In the genomic region with DNA sequence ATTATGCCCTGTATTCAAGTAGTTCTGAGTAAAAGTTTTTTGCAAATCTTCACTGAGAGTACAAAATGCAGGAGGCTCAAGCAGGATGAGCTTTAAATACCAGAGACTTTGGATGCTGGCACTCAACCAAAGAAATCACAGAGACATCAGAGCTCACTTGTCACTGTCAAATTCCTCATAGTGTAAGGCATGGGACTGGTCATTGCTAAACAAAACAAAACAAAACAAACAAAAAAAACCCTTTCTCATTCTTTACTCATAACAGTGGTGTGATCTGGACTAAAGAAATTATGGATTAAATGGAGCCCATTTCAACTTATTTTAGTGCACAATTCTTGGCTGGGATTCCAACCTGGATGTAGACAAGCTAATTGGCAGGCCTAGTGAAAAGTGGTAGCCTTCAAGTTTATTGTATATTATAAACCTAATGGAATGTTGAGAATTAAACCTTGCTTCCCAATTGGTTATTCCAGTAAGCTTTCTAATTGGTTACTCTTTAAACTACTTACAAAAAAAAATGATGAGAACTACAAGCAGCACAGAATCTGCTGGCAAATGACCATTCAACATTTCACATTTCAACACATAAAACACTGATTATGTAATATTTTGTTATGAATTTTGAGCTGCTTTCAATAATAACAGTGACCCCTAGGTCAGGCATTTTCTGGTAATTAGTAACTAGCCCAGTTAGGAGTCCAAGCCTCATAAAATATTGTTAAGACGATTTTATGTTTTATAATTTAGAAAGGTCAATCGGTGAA, we compare ENCODE assay signal across 14 cellular contexts. TPM values are rescaled to one million over a fixed set of nuclear protein-coding genes. Genes with fewer than 3 reads are reported as not detected.
DNase-seq lines count a peak whose midpoint lies in the region; ATAC-seq and TF ChIP-seq lines count a peak whose summit lies in the region.
"Had no signal": no experiment of that assay in that cellular context is flagged by ENCODE, and none has a peak within 500 bp of the region (broad histone marks: within the 10 kb centered on the region; RNA-seq: fewer than 3 reads in every experiment).

No MANE protein-coding gene starts in this region.

- no peak overlapping the region for H3K4me3 Mint-ChIP-seq in Caco-2 (ENCODE audit: unreplicated experiment)
- H3K4me3 Mint-ChIP-seq: activated CD4-positive, alpha-beta memory T cell treated with anti-CD3 and anti-CD28 coated beads, Interleukin-2, amount 10 ng/mL, durations not matched to agents 7 days and 5 days; activated naive CD8-positive, alpha-beta T cell treated with anti-CD3 and anti-CD28 coated beads, Interleukin-2, amount 50 U/mL, for 24 hours had no signal

- no peak overlapping the region for H3K4me3 ChIP-seq in choroid plexus epithelial cell (ENCODE audit: low read depth, low read length)
- H3K4me3 ChIP-seq in mesodermal cell (ENCODE audit: extremely low read depth, insufficient read depth, low read length, poor library complexity, severe bottlenecking) = no peak overlapping the region
- H3K4me3 ChIP-seq in gastroesophageal sphincter = no peak overlapping the region
- H3K4me3 ChIP-seq in Caco-2 (ENCODE audit: low read depth, low read length) = no peak overlapping the region
- no peak overlapping the region for H3K4me3 ChIP-seq in testis
- H3K4me3 ChIP-seq: prostate gland, upper lobe of right lung had no signal

- TF ChIP-seq POLR2A in gastroesophageal sphincter (IDR thresholded peaks at IDR 0.05) (no peak), testis (IDR thresholded peaks at IDR 0.05) (no peak)

- CTCF ChIA-PET in Caco-2 (lab: Charles Lee) = no interaction called here

- peaks cover 11% of the 10 kb centered on the region for H3K4me1 Mint-ChIP-seq in Caco-2 (ENCODE audit: low read depth, unreplicated experiment)
- H3K4me1 Mint-ChIP-seq: activated CD4-positive, alpha-beta memory T cell treated with anti-CD3 and anti-CD28 coated beads, Interleukin-2, amount 10 ng/mL, durations not matched to agents 7 days and 5 days had no signal

- intact Hi-C loops in Caco-2 (cut with micrococcal nuclease; ENCODE audit: unreplicated experiment) (no loop called here), testis (cut with DNase I; ENCODE audit: low total_unique reads) (no loop called here)

- no peaks in the 10 kb centered on the region for H3K36me3 Mint-ChIP-seq in Caco-2 (ENCODE audit: insufficient read depth, unreplicated experiment)

- DNase-seq in AG20443 (ENCODE audit: low spot score) = peak; percentile 34
- peak; percentile 42 to 67 for DNase-seq in NCI-H446 (lab: John Stamatoyannopoulos, UW)
- DNase-seq in choroid plexus epithelial cell (ENCODE audit: low read depth) = peak; percentile 88
- no peak for DNase-seq in Caco-2
- DNase-seq in testis = no peak
- DNase-seq: activated CD4-positive, alpha-beta memory T cell treated with anti-CD3 and anti-CD28 coated beads, Interleukin-2, amount 10 ng/mL, durations not matched to agents 7 days and 5 days; activated naive CD8-positive, alpha-beta T cell treated with anti-CD3 and anti-CD28 coated beads, Interleukin-2, amount 50 U/mL, for 24 hours; C1 segment of cervical spinal cord; NCI-H2107; upper lobe of right lung had no signal

- H3K27ac ChIP-seq in mesodermal cell (ENCODE audit: low read depth, low read length, severe bottlenecking) (peak overlapping the region; percentile 18), gastroesophageal sphincter (no peak overlapping the region), testis (no peak overlapping the region)
- H3K27ac ChIP-seq: prostate gland, upper lobe of right lung had no signal

- H3K27me3 Mint-ChIP-seq in Caco-2 (ENCODE audit: insufficient read depth, unreplicated experiment) = no peaks in the 10 kb centered on the region
- H3K27me3 Mint-ChIP-seq: activated CD4-positive, alpha-beta memory T cell treated with anti-CD3 and anti-CD28 coated beads, Interleukin-2, amount 10 ng/mL, durations not matched to agents 7 days and 5 days; activated naive CD8-positive, alpha-beta T cell treated with anti-CD3 and anti-CD28 coated beads, Interleukin-2, amount 50 U/mL, for 24 hours had no signal

- TF ChIP-seq CTCF in choroid plexus epithelial cell (conservative IDR thresholded peaks at IDR 0.05; ENCODE audit: low read depth, low read length) = no peak
- no peak for TF ChIP-seq CTCF in gastroesophageal sphincter (IDR thresholded peaks at IDR 0.05)
- TF ChIP-seq CTCF in Caco-2 (IDR thresholded peaks at IDR 0.05; ENCODE audit: insufficient read depth in 1 of 2, low read depth in 1 of 2, low read length in 1 of 2, severe bottlenecking in 1 of 2, unreplicated experiment in 1 of 2) = no peak
- TF ChIP-seq CTCF in testis (IDR thresholded peaks at IDR 0.05) = no peak

- no peaks in the 10 kb centered on the region for H3K9me3 Mint-ChIP-seq in Caco-2 (ENCODE audit: unreplicated experiment)

- ATAC-seq in gastroesophageal sphincter (no peak), HG02938 (IDR thresholded peaks at IDR 0.05; ENCODE audit: unreplicated experiment) (no peak)
- ATAC-seq: activated naive CD8-positive, alpha-beta T cell treated with anti-CD3 and anti-CD28 coated beads, Interleukin-2, amount 50 U/mL, for 24 hours; upper lobe of right lung had no signal

- POLR2A ChIA-PET in Caco-2 (lab: Charles Lee) = no interaction called here

- no peak overlapping the region for H3K27ac Mint-ChIP-seq in Caco-2 (ENCODE audit: unreplicated experiment)
- H3K27ac Mint-ChIP-seq: activated CD4-positive, alpha-beta memory T cell treated with anti-CD3 and anti-CD28 coated beads, Interleukin-2, amount 10 ng/mL, durations not matched to agents 7 days and 5 days; activated naive CD8-positive, alpha-beta T cell treated with anti-CD3 and anti-CD28 coated beads, Interleukin-2, amount 50 U/mL, for 24 hours had no signal

- no CpG with 5 or more reads among the region's 2 CpGs for WGBS in mesodermal cell (ENCODE audit: insufficient coverage in 2 of 2), 2 experiments
- WGBS in gastroesophageal sphincter (ENCODE audit: low coverage in 1 of 2), 2 donors = 48 to 65% methylated on average over 2 of the region's 2 CpGs
- WGBS in testis, 2 donors = 65 to 74% methylated on average over 2 of the region's 2 CpGs

- no peaks in the 10 kb centered on the region for H3K27me3 ChIP-seq in gastroesophageal sphincter
- no peaks in the 10 kb centered on the region for H3K27me3 ChIP-seq in Caco-2 (replicated peaks; ENCODE audit: control insufficient read depth, insufficient read depth, low read length)
- no peaks in the 10 kb centered on the region for H3K27me3 ChIP-seq in testis
- H3K27me3 ChIP-seq: upper lobe of right lung had no signal

- H3K9me3 ChIP-seq in mesodermal cell (ENCODE audit: control insufficient read depth, low read length) = no peaks in the 10 kb centered on the region
- no peaks in the 10 kb centered on the region for H3K9me3 ChIP-seq in gastroesophageal sphincter
- no peaks in the 10 kb centered on the region for H3K9me3 ChIP-seq in Caco-2
- no peaks in the 10 kb centered on the region for H3K9me3 ChIP-seq in testis
- H3K9me3 ChIP-seq: prostate gland, upper lobe of right lung had no signal

- H3K36me3 ChIP-seq in mesodermal cell (ENCODE audit: control insufficient read depth, insufficient read depth, low read length) (no peaks in the 10 kb centered on the region), gastroesophageal sphincter (no peaks in the 10 kb centered on the region), Caco-2 (ENCODE audit: control insufficient read depth, insufficient read depth, low read length) (no peaks in the 10 kb centered on the region), testis (ENCODE audit: low read depth, missing control alignments) (no peaks in the 10 kb centered on the region)
- H3K36me3 ChIP-seq: prostate gland, upper lobe of right lung had no signal

- TF ChIP-seq EP300 in gastroesophageal sphincter (IDR thresholded peaks at IDR 0.05) = no peak

- peaks cover 20% of the 10 kb centered on the region for H3K4me1 ChIP-seq in mesodermal cell (ENCODE audit: control insufficient read depth, insufficient read depth, low read length, poor library complexity, severe bottlenecking)
- no peaks in the 10 kb centered on the region for H3K4me1 ChIP-seq in gastroesophageal sphincter
- H3K4me1 ChIP-seq in Caco-2 = peaks cover 6% of the 10 kb centered on the region; the same call in 1 of the 2 replicates
- no peaks in the 10 kb centered on the region for H3K4me1 ChIP-seq in testis
- H3K4me1 ChIP-seq: prostate gland had no signal

- BruUV-seq in Caco-2 (replicated peaks; lab: Mats Ljungman, UMichigan) = no TSS peak

RNA-seq across cellular contexts. Expression of a gene that starts 30.6 kb away (rescaled TPM):
- polyA plus RNA-seq in mesodermal cell (2013, experiment 1 of 2) = 30.0 TPM
- polyA plus RNA-seq in mesodermal cell (2013, experiment 2 of 2) = 33.9 TPM
- total RNA-seq in gastroesophageal sphincter (100 to 1,000 TPM; 114 to 250 (median 181) TPM), Caco-2 (2022) (52.3 and 56.1 TPM in 2 replicates), testis (10 to 100 TPM; 59.1 to 59.3 TPM)
- 22.1 TPM for polyA plus RNA-seq in testis (ENCODE audit: insufficient read depth, low read depth, low replicate concordance)

Comparison
In these comparisons a context has a peak if more than half of its experiments do, and no peak if none do; other contexts are left out.
1. DNase-seq: peak in AG20443 (single experiment), NCI-H446 (2 of 2) and choroid plexus epithelial cell (single experiment); none in Caco-2 (0 of 2) and testis (single experiment).